1 cellular context compared by ENCODE assay signal in the genomic region with DNA sequence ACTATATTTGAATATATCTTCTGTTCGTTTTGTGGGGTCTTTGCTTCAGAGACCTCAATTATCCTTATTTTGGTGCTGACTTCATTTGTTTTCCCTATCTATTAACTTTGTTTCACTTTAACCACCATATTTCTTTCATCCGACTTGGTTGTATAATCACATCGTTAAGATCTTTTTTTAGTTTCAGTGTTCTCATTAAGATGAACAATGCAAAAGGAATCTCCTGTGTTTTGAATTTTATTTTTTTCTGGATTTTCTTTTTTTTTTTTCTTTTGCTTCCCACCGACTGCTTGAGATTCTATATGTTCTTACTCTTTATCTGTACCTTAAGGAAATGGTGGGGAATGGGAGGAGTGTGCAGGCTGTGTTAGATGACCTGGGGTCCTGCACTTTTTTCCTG.
TF ChIP-seq lines count a peak whose summit lies in the region.

No MANE protein-coding gene starts in this region.

TF ChIP-seq in SK-N-SH, 30 proteins besides CTCF, POLR2A, EP300 and RAD21 (continued from another document):
- TF ChIP-seq ELF1 (IDR thresholded peaks at IDR 0.05): no peak
